Comparison of ENCODE assay signal across 8 cellular contexts in genomic region chr11:10307411-10308207, GRCh38. TPM values are rescaled to one million over a fixed set of nuclear protein-coding genes. Genes with fewer than 3 reads are reported as not detected.
DNase-seq lines count a peak whose midpoint lies in the region; ATAC-seq, FAIRE-seq and TF ChIP-seq lines count a peak whose summit lies in the region.

No MANE protein-coding gene starts in this region.

- TF ChIP-seq RAD21 in Ishikawa (IDR thresholded peaks at IDR 0.05; ENCODE audit: low read depth): peak; percentile 93

- no peaks in the 10 kb centered on the region for H3K9me3 ChIP-seq in pancreas
- no peaks in the 10 kb centered on the region for H3K9me3 ChIP-seq in tibial nerve

- intact Hi-C loops in Right ventricle myocardium inferior (cut with DNase I) (loop anchor here (1.0 to 5.0 kb wide), 7 partner anchors 59 to 735 kb away; partner anchors contain the start of gene WEE1), pancreas (cut with DNase I) (loop anchor here in 2 of 3 donors (5.0 kb wide), 2 partner anchors 95 to 100 kb away; no protein-coding TSS in a partner anchor)

- 1 to 2% methylated on average over 61 of the region's 61 CpGs for WGBS in pancreas, 2 donors
- 3 to 5% methylated on average over 52 to 60 of the region's 61 CpGs for WGBS in tibial nerve, 2 donors

- H3K4me3 ChIP-seq in pancreas (peak overlapping the region in 3 of 4 donors; percentile 23 to 84 (median 53)), tibial nerve (peak overlapping the region; percentile 54 to 84 (median 74))

- peak; percentile 91 to 97 (median 96) for TF ChIP-seq CTCF in pancreas (IDR thresholded peaks at IDR 0.05)
- peak; percentile 97 to 99 (median 99) for TF ChIP-seq CTCF in tibial nerve (IDR thresholded peaks at IDR 0.05)

- peaks cover 5 to 18% of the 10 kb centered on the region in 2 donors for H3K36me3 Mint-ChIP-seq in activated naive CD4-positive, alpha-beta T cell treated with anti-CD3 and anti-CD28 coated beads, Interleukin-2, amount 50 U/mL, for 72 hours

- FAIRE-seq in pancreas (lab: Jason Lieb, UNC): no peak

- peak; percentile 71; the same call in 1 of the 2 replicates for TF ChIP-seq EP300 in Ishikawa (IDR thresholded peaks at IDR 0.05; ENCODE audit: borderline replicate concordance)
- TF ChIP-seq EP300 in tibial nerve (IDR thresholded peaks at IDR 0.05): peak; percentile 10 to 64

- H3K27ac ChIP-seq in pancreas (peak overlapping the region in 3 of 4 donors; percentile 18 to 75 (median 56)), tibial nerve (peak overlapping the region; percentile 19 to 89 (median 67))

- peak overlapping the region; percentile 26 to 89 for H3K27ac Mint-ChIP-seq in activated naive CD4-positive, alpha-beta T cell treated with anti-CD3 and anti-CD28 coated beads, Interleukin-2, amount 50 U/mL, for 72 hours

- no peaks in the 10 kb centered on the region for H3K27me3 ChIP-seq in pancreas
- no peaks in the 10 kb centered on the region for H3K27me3 ChIP-seq in tibial nerve

- H3K36me3 ChIP-seq in pancreas (no peaks in the 10 kb centered on the region), tibial nerve (no peaks in the 10 kb centered on the region)

- peak; percentile 17 to 18 for TF ChIP-seq POLR2A in tibial nerve (IDR thresholded peaks at IDR 0.05)

- ATAC-seq in GM21576 (IDR thresholded peaks at IDR 0.05; ENCODE audit: unreplicated experiment): peak; percentile 47
- peak; percentile 66 for ATAC-seq in SK-N-SH treated with all-trans-retinoic acid at 6 μM for 48 hours
- peak; percentile 74 to 87 for ATAC-seq in activated naive CD4-positive, alpha-beta T cell treated with anti-CD3 and anti-CD28 coated beads, Interleukin-2, amount 50 U/mL, for 72 hours
- ATAC-seq in Right ventricle myocardium inferior: peak; percentile 66
- ATAC-seq in pancreas: peak; percentile 52 to 69 (median 60)

- no peaks in the 10 kb centered on the region for H3K9me3 Mint-ChIP-seq in activated naive CD4-positive, alpha-beta T cell treated with anti-CD3 and anti-CD28 coated beads, Interleukin-2, amount 50 U/mL, for 72 hours

- H3K4me1 ChIP-seq in pancreas: peaks cover 9 to 41% (median 21%) of the 10 kb centered on the region in 3 donors
- peaks cover 0 to 59% (median 24%) of the 10 kb centered on the region in 4 donors for H3K4me1 ChIP-seq in tibial nerve

- peak; percentile 96 for DNase-seq in EH (ENCODE audit: low read depth)
- peak; percentile 86 to 91 for DNase-seq in activated naive CD4-positive, alpha-beta T cell treated with anti-CD3 and anti-CD28 coated beads, Interleukin-2, amount 50 U/mL, for 72 hours (ENCODE audit: low spot score in 2 of 2)
- DNase-seq in Right ventricle myocardium inferior (ENCODE audit: missing footprints): peak; percentile 92
- DNase-seq in pancreas: peak; percentile 74 to 91 (median 82)
- peak; percentile 67 to 83 for DNase-seq in tibial nerve (ENCODE audit: low spot score in 2 of 2)

TF ChIP-seq in Ishikawa, 13 proteins besides CTCF, POLR2A, EP300 and RAD21 (continues in another document):
- TF ChIP-seq ZBTB7A (IDR thresholded peaks at IDR 0.05; ENCODE audit: low read depth): no peak; the same call in 1 of the 2 replicates
- no peak for TF ChIP-seq TAF1 (IDR thresholded peaks at IDR 0.05; ENCODE audit: low read depth)
- TF ChIP-seq NFIC (IDR thresholded peaks at IDR 0.05): peak; percentile 65
- TF ChIP-seq CEBPB (IDR thresholded peaks at IDR 0.05): peak; percentile 96
- TF ChIP-seq TCF12 (IDR thresholded peaks at IDR 0.05; ENCODE audit: low read depth): peak; percentile 80; the same call in 1 of the 2 replicates
- TF ChIP-seq USF1 (IDR thresholded peaks at IDR 0.05): peak; percentile 59; the same call in 1 of the 2 replicates
- TF ChIP-seq YY1 (IDR thresholded peaks at IDR 0.05; ENCODE audit: low read depth): peak; percentile 34
- TF ChIP-seq FOXM1 (IDR thresholded peaks at IDR 0.05; ENCODE audit: borderline replicate concordance, low read depth): 0 out of 2 replicates have a peak, but pooled peaks have one; percentile 19

TF ChIP-seq in SK-N-SH treated with all-trans-retinoic acid at 6 μM for 48 hours, 23 proteins besides CTCF, POLR2A, EP300 and RAD21:
- TF ChIP-seq ARNTL (CRISPR knock-in tag; IDR thresholded peaks at IDR 0.05; ENCODE audit: borderline replicate concordance, low read depth) (no peak), ZFP3 (CRISPR knock-in tag; IDR thresholded peaks at IDR 0.05) (0 out of 2 replicates have a peak, but pooled peaks have one; percentile 21), RARB (CRISPR knock-in tag; IDR thresholded peaks at IDR 0.05) (no peak)

RNA-seq across cellular contexts. Expression of gene ADM, which starts 2.7 kb away (rescaled TPM):
- 10 to 100 TPM in 1 of 2 donors, under 1 TPM in 1; 0.57 to 33.6 TPM for total RNA-seq in activated naive CD4-positive, alpha-beta T cell treated with anti-CD3 and anti-CD28 coated beads, Interleukin-2, amount 50 U/mL, for 72 hours
- 14.1 TPM for total RNA-seq in Right ventricle myocardium inferior
- total RNA-seq in pancreas: 1 to 10 TPM; 4.1 to 8.4 (median 7.0) TPM
- polyA plus RNA-seq in pancreas: 10 to 100 TPM; 10.8 to 20.0 TPM
- total RNA-seq in tibial nerve: 100 to 1,000 TPM; 123 to 420 (median 197) TPM

RNA-seq across cellular contexts. Expression of gene SBF2, which starts 13.6 kb away (rescaled TPM):
- 10 to 100 TPM; 17.8 to 33.2 TPM for total RNA-seq in activated naive CD4-positive, alpha-beta T cell treated with anti-CD3 and anti-CD28 coated beads, Interleukin-2, amount 50 U/mL, for 72 hours
- total RNA-seq in Right ventricle myocardium inferior: 16.7 TPM
- total RNA-seq in pancreas: 10 to 100 TPM in 3 of 6 donors, 1 to 10 TPM in 3; 7.8 to 21.8 (median 10.3) TPM
- polyA plus RNA-seq in pancreas: 10 to 100 TPM in 1 of 2 donors, 1 to 10 TPM in 1; 4.6 to 11.2 TPM
- total RNA-seq in tibial nerve: 100 to 1,000 TPM in 1 of 4 donors, 10 to 100 TPM in 3; 75.0 to 104 (median 86.9) TPM

Comparison
In these comparisons a context has a peak if more than half of its experiments do, and no peak if none do; other contexts are left out.
1. Peak in every context shown above with its lines: DNase-seq, ATAC-seq, H3K4me3 ChIP-seq and H3K27ac ChIP-seq.